In the genomic region with DNA sequence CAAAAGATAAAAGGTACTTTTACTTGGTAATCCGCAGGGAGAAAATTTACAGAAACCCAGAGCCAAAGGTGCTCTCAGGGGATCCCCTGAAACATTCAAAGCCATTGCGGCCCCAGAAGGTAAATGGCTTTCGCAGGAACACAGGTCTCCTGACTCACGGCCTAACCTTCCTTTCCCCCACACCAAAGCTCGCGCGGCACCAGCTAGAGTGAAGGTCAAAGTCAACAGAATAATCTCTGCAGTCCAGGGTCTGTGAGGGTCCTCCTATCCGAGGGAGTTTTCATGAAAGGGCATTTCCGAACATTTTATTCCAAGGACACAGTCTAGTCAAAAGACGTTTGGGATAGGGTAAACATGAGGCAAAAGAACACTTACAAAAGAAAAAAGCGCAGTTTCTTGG, we compare ENCODE assay signal across 1 cellular context.
TF ChIP-seq lines count a peak whose summit lies in the region.

No MANE protein-coding gene starts in this region.

TF ChIP-seq in K562, 482 proteins besides CTCF, POLR2A, EP300 and RAD21 (continued from another document):
- TF ChIP-seq, protein P1, sequence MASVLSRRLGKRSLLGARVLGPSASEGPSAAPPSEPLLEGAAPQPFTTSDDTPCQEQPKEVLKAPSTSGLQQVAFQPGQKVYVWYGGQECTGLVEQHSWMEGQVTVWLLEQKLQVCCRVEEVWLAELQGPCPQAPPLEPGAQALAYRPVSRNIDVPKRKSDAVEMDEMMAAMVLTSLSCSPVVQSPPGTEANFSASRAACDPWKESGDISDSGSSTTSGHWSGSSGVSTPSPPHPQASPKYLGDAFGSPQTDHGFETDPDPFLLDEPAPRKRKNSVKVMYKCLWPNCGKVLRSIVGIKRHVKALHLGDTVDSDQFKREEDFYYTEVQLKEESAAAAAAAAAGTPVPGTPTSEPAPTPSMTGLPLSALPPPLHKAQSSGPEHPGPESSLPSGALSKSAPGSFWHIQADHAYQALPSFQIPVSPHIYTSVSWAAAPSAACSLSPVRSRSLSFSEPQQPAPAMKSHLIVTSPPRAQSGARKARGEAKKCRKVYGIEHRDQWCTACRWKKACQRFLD (CRISPR knock-in tag; IDR thresholded peaks at IDR 0.05) = no peak
- no peak for TF ChIP-seq FOXK2 (conservative IDR thresholded peaks at IDR 0.05 in 1 of 2, IDR thresholded peaks at IDR 0.05 in 1 of 2; ENCODE audit: low read depth in 2 of 2)
- TF ChIP-seq ADNP (tag; IDR thresholded peaks at IDR 0.05) = no peak
- no peak for TF ChIP-seq RBM39 (optimal IDR thresholded peaks at IDR 0.05; ENCODE audit: low read depth, low read length)
- TF ChIP-seq POLR2B (IDR thresholded peaks at IDR 0.05; ENCODE audit: low read depth, partially characterized antibody) = no peak
- no peak for TF ChIP-seq TAL1 (IDR thresholded peaks at IDR 0.05)
- TF ChIP-seq RBM17 (IDR thresholded peaks at IDR 0.05; ENCODE audit: borderline replicate concordance, low read depth, low read length) = no peak
- TF ChIP-seq NFRKB (IDR thresholded peaks at IDR 0.05; ENCODE audit: low read depth) = no peak
- TF ChIP-seq CBFA2T2 (conservative IDR thresholded peaks at IDR 0.05) = no peak
- no peak for TF ChIP-seq HNRNPK (IDR thresholded peaks at IDR 0.05; ENCODE audit: low read depth, low read length, poor library complexity, severe bottlenecking)
- TF ChIP-seq, protein P2, sequence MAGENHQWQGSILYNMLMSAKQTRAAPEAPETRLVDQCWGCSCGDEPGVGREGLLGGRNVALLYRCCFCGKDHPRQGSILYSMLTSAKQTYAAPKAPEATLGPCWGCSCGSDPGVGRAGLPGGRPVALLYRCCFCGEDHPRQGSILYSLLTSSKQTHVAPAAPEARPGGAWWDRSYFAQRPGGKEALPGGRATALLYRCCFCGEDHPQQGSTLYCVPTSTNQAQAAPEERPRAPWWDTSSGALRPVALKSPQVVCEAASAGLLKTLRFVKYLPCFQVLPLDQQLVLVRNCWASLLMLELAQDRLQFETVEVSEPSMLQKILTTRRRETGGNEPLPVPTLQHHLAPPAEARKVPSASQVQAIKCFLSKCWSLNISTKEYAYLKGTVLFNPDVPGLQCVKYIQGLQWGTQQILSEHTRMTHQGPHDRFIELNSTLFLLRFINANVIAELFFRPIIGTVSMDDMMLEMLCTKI (IDR thresholded peaks at IDR 0.05; ENCODE audit: partially characterized antibody) = no peak
- TF ChIP-seq TRIM28 (IDR thresholded peaks at IDR 0.05) = no peak
- TF ChIP-seq, protein P3, sequence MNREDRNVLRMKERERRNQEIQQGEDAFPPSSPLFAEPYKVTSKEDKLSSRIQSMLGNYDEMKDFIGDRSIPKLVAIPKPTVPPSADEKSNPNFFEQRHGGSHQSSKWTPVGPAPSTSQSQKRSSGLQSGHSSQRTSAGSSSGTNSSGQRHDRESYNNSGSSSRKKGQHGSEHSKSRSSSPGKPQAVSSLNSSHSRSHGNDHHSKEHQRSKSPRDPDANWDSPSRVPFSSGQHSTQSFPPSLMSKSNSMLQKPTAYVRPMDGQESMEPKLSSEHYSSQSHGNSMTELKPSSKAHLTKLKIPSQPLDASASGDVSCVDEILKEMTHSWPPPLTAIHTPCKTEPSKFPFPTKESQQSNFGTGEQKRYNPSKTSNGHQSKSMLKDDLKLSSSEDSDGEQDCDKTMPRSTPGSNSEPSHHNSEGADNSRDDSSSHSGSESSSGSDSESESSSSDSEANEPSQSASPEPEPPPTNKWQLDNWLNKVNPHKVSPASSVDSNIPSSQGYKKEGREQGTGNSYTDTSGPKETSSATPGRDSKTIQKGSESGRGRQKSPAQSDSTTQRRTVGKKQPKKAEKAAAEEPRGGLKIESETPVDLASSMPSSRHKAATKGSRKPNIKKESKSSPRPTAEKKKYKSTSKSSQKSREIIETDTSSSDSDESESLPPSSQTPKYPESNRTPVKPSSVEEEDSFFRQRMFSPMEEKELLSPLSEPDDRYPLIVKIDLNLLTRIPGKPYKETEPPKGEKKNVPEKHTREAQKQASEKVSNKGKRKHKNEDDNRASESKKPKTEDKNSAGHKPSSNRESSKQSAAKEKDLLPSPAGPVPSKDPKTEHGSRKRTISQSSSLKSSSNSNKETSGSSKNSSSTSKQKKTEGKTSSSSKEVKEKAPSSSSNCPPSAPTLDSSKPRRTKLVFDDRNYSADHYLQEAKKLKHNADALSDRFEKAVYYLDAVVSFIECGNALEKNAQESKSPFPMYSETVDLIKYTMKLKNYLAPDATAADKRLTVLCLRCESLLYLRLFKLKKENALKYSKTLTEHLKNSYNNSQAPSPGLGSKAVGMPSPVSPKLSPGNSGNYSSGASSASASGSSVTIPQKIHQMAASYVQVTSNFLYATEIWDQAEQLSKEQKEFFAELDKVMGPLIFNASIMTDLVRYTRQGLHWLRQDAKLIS (CRISPR knock-in tag; IDR thresholded peaks at IDR 0.05) = no peak
- TF ChIP-seq, protein P4, sequence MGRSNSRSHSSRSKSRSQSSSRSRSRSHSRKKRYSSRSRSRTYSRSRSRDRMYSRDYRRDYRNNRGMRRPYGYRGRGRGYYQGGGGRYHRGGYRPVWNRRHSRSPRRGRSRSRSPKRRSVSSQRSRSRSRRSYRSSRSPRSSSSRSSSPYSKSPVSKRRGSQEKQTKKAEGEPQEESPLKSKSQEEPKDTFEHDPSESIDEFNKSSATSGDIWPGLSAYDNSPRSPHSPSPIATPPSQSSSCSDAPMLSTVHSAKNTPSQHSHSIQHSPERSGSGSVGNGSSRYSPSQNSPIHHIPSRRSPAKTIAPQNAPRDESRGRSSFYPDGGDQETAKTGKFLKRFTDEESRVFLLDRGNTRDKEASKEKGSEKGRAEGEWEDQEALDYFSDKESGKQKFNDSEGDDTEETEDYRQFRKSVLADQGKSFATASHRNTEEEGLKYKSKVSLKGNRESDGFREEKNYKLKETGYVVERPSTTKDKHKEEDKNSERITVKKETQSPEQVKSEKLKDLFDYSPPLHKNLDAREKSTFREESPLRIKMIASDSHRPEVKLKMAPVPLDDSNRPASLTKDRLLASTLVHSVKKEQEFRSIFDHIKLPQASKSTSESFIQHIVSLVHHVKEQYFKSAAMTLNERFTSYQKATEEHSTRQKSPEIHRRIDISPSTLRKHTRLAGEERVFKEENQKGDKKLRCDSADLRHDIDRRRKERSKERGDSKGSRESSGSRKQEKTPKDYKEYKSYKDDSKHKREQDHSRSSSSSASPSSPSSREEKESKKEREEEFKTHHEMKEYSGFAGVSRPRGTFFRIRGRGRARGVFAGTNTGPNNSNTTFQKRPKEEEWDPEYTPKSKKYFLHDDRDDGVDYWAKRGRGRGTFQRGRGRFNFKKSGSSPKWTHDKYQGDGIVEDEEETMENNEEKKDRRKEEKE (IDR thresholded peaks at IDR 0.05; ENCODE audit: borderline replicate concordance in 1 of 2, control insufficient read depth in 1 of 2, low read depth in 2 of 2, low read length in 1 of 2) = no peak
- TF ChIP-seq SRSF3 (IDR thresholded peaks at IDR 0.05; ENCODE audit: insufficient read depth, low read length) = no peak
TF ChIP-seq in K562: peak in this region for 0.
